ENCODE assay signal across 12 cellular contexts in genomic region chr12:112924986-112925385, GRCh38. TPM values are rescaled to one million over a fixed set of nuclear protein-coding genes. Genes with fewer than 3 reads are reported as not detected.
DNase-seq lines count a peak whose midpoint lies in the region; ATAC-seq, FAIRE-seq and TF ChIP-seq lines count a peak whose summit lies in the region.
"Had no signal": no experiment of that assay in that cellular context is flagged by ENCODE, and none has a peak within 500 bp of the region (broad histone marks: within the 10 kb centered on the region; RNA-seq: fewer than 3 reads in every experiment).

No MANE protein-coding gene starts in this region.

- H2BK120ac ChIP-seq in IMR-90 (ENCODE audit: low read depth, low read length): no peak overlapping the region

- FAIRE-seq in pancreas (lab: Jason Lieb, UNC): no peak

- H3K9ac ChIP-seq in IMR-90 (ENCODE audit: low read depth, low read length): no peak overlapping the region
- H3K9ac ChIP-seq: KMS-11 had no signal

- POLR2A ChIA-PET in IMR-90 (lab: Charles Lee; ENCODE audit: unreplicated experiment): no interaction called here

- dilution Hi-C loops in IMR-90 (cut with HindIII; ENCODE audit: low sequenced_read_pairs, unreplicated experiment): no loop called here

- no peak overlapping the region for H3K14ac ChIP-seq in IMR-90 (replicated peaks; ENCODE audit: low read depth, low read length)

- H3K27me3 ChIP-seq in IMR-90 (ENCODE audit: control insufficient read depth, insufficient read depth, low read length): no peaks in the 10 kb centered on the region
- H3K27me3 ChIP-seq in pancreas: no peaks in the 10 kb centered on the region
- H3K27me3 ChIP-seq in breast epithelium: no peaks in the 10 kb centered on the region
- H3K27me3 ChIP-seq: neutrophil had no signal

- H3K4me2 ChIP-seq in IMR-90 (ENCODE audit: low read depth, low read length): no peak overlapping the region; the same call in 1 of the 2 replicates
- H3K4me2 ChIP-seq: KMS-11 had no signal

- H2BK20ac ChIP-seq in IMR-90 (ENCODE audit: low read depth, low read length): no peak overlapping the region

- H3K4ac ChIP-seq in IMR-90 (ENCODE audit: low read depth, low read length): no peak overlapping the region

- H3K27ac ChIP-seq in IMR-90 (ENCODE audit: insufficient read depth, low read length) (no peak overlapping the region), pancreas (peak overlapping the region in 3 of 4 donors; percentile 7 to 52 (median 38)), breast epithelium (no peak overlapping the region)
- H3K27ac ChIP-seq: KMS-11, neutrophil had no signal

- WGBS in IMR-90 (ENCODE audit: extremely low coverage in 2 of 2, insufficient read length in 1 of 2), 2 experiments: no CpG with 5 or more reads among the region's 7 CpGs
- 8 to 12% methylated on average over 7 of the region's 7 CpGs for WGBS in pancreas, 2 donors

- H3K23ac ChIP-seq in IMR-90 (ENCODE audit: low read depth, low read length): no peak overlapping the region

- H2BK15ac ChIP-seq in IMR-90 (ENCODE audit: low read depth, low read length): no peak overlapping the region

- H3K79me1 ChIP-seq in IMR-90 (ENCODE audit: low read depth in 1 of 2, low read length in 2 of 2): no peaks in the 10 kb centered on the region

- in situ Hi-C loops in IMR-90 (cut with MboI; ENCODE audit: low sequenced_read_pairs): no loop called here
- in situ Hi-C loops in GM13977 (cut with MboI; ENCODE audit: low pct_unique_long_range_greater_than_20kb, low sequenced_read_pairs, unreplicated experiment): no loop called here

- no peak overlapping the region for H2AK9ac ChIP-seq in IMR-90 (replicated peaks; ENCODE audit: low read depth, low read length, poor library complexity)

- DNase-seq in IMR-90: no peak
- DNase-seq in pancreas: no peak
- no peak for DNase-seq in GM13977 (ENCODE audit: low spot score)
- no peak for DNase-seq in RPMI8226
- no peak for DNase-seq in retina
- DNase-seq in breast epithelium (ENCODE audit: low spot score in 2 of 2): no peak
- DNase-seq: activated naive CD4-positive, alpha-beta T cell; T-helper 9 cell had no signal

- H3K4me1 ChIP-seq in IMR-90 (ENCODE audit: control insufficient read depth, insufficient read depth, low read length) (no peaks in the 10 kb centered on the region), pancreas (peaks cover 0 to 10% (median 0%) of the 10 kb centered on the region in 3 donors), breast epithelium (no peaks in the 10 kb centered on the region)

- H3K18ac ChIP-seq in IMR-90 (ENCODE audit: low read depth, low read length): no peak overlapping the region

- peak overlapping the region; percentile 21 for H2AFZ ChIP-seq in IMR-90 (replicated peaks; ENCODE audit: low read length, poor library complexity)

- TF ChIP-seq RAD21 in IMR-90 (IDR thresholded peaks at IDR 0.05; ENCODE audit: low read length): no peak

- TF ChIP-seq POLR2A in IMR-90 (IDR thresholded peaks at IDR 0.05; ENCODE audit: low read depth, low read length) (no peak), breast epithelium (IDR thresholded peaks at IDR 0.05) (no peak)

- H2BK5ac ChIP-seq in IMR-90 (ENCODE audit: low read depth, low read length, poor library complexity, severe bottlenecking): no peak overlapping the region

- BruUV-seq in IMR-90 (replicated peaks; lab: Mats Ljungman, UMichigan): no TSS peak

- no peaks in the 10 kb centered on the region for H4K20me1 ChIP-seq in IMR-90 (ENCODE audit: insufficient read depth, low read length)

- H2AK5ac ChIP-seq in IMR-90 (ENCODE audit: low read depth, low read length): no peak overlapping the region

- H4K91ac ChIP-seq in IMR-90 (ENCODE audit: insufficient read depth, low read depth, low read length): no peak overlapping the region

- no peaks in the 10 kb centered on the region for H3K9me1 ChIP-seq in IMR-90 (ENCODE audit: insufficient read depth, low read length)

- H3K36me3 ChIP-seq in IMR-90 (ENCODE audit: control insufficient read depth, insufficient read depth, low read length): no peaks in the 10 kb centered on the region
- no peaks in the 10 kb centered on the region for H3K36me3 ChIP-seq in pancreas
- H3K36me3 ChIP-seq in breast epithelium: no peaks in the 10 kb centered on the region
- H3K36me3 ChIP-seq: neutrophil had no signal

- H4K5ac ChIP-seq in IMR-90 (ENCODE audit: low read depth, low read length): no peak overlapping the region

- no peaks in the 10 kb centered on the region for H3K9me3 ChIP-seq in IMR-90 (ENCODE audit: control insufficient read depth, insufficient read depth, low read length)
- no peaks in the 10 kb centered on the region for H3K9me3 ChIP-seq in pancreas
- H3K9me3 ChIP-seq in breast epithelium: peaks cover 0 to 7% of the 10 kb centered on the region in 2 donors
- H3K9me3 ChIP-seq: neutrophil had no signal

- no peak overlapping the region for H3K56ac ChIP-seq in IMR-90 (ENCODE audit: extremely low read depth, insufficient read depth, low read length)

- H3K4me3 ChIP-seq in IMR-90 (ENCODE audit: insufficient read depth, low read depth, low read length) (no peak overlapping the region), pancreas (peak overlapping the region in 1 of 4 donors; percentile 4), breast epithelium (no peak overlapping the region)

- TF ChIP-seq CTCF in IMR-90 (conservative IDR thresholded peaks at IDR 0.05; ENCODE audit: low read depth, low read length) (no peak), pancreas (IDR thresholded peaks at IDR 0.05) (no peak), GM13977 (IDR thresholded peaks at IDR 0.05; ENCODE audit: extremely low read depth, insufficient read depth, missing control alignments) (no peak), breast epithelium (IDR thresholded peaks at IDR 0.05) (no peak)

- ATAC-seq in GM18909 (IDR thresholded peaks at IDR 0.05; ENCODE audit: poor library complexity, unreplicated experiment): peak; percentile 79
- peak; percentile 69 for ATAC-seq in GM21737 (IDR thresholded peaks at IDR 0.05; ENCODE audit: unreplicated experiment)
- no peak for ATAC-seq in IMR-90 (ENCODE audit: low read depth)
- ATAC-seq in pancreas: peak; percentile 38 to 74 (median 70)

- intact Hi-C loops in IMR-90 (cut with micrococcal nuclease): no loop called here
- intact Hi-C loops in pancreas (cut with DNase I): no loop called here
- intact Hi-C loops in breast epithelium (cut with DNase I; ENCODE audit: low total_unique reads): no loop called here

- H4K8ac ChIP-seq in IMR-90 (ENCODE audit: low read depth in 2 of 2, low read length in 2 of 2): no peak overlapping the region

- CTCF ChIA-PET in IMR-90 (lab: Yijun Ruan, JAX): no interaction called here

TF ChIP-seq in IMR-90, 13 proteins besides CTCF, POLR2A, EP300 and RAD21:
- no peak for TF ChIP-seq MAFK (IDR thresholded peaks at IDR 0.05; ENCODE audit: low read depth, low read length)
- TF ChIP-seq SMC3 (IDR thresholded peaks at IDR 0.05; ENCODE audit: low read depth, low read length): no peak
- no peak for TF ChIP-seq CHD1 (IDR thresholded peaks at IDR 0.05; ENCODE audit: low read depth, low read length)
- no peak for TF ChIP-seq ELK1 (IDR thresholded peaks at IDR 0.05; ENCODE audit: borderline replicate concordance, low read depth, low read length)
- TF ChIP-seq BHLHE40 (IDR thresholded peaks at IDR 0.05; ENCODE audit: low read depth, low read length): no peak
- no peak for TF ChIP-seq MXI1 (IDR thresholded peaks at IDR 0.05; ENCODE audit: borderline replicate concordance, low read depth, low read length)
- TF ChIP-seq FOS (IDR thresholded peaks at IDR 0.05; ENCODE audit: low read depth, low read length): no peak
- no peak for TF ChIP-seq USF2 (IDR thresholded peaks at IDR 0.05; ENCODE audit: low read depth, low read length)
- no peak for TF ChIP-seq MAZ (IDR thresholded peaks at IDR 0.05; ENCODE audit: borderline replicate concordance, low read depth, low read length)
- TF ChIP-seq CEBPB (IDR thresholded peaks at IDR 0.05; ENCODE audit: low read depth, low read length): no peak
TF ChIP-seq in IMR-90: peak in this region for 0.

RNA-seq across cellular contexts. Expression of gene OAS3, which starts 13.3 kb away (rescaled TPM):
- total RNA-seq in IMR-90 (2012; rRNA removed): 4.1 and 4.4 TPM in 2 replicates
- polyA plus RNA-seq in IMR-90 (2012; rRNA removed): 6.9 and 7.8 TPM in 2 replicates
- 3.8 and 4.8 TPM in 2 replicates for polyA plus RNA-seq in IMR-90 (2012; cell fraction: cytosol; rRNA removed)
- polyA plus RNA-seq in IMR-90 (2012; cell fraction: nucleus; rRNA removed; ENCODE audit: low replicate concordance): 8.1 and 9.3 TPM in 2 replicates
- total RNA-seq in pancreas: 1 to 10 TPM; 2.6 to 8.8 (median 4.6) TPM
- polyA plus RNA-seq in pancreas: 1 to 10 TPM; 1.7 to 2.3 TPM
- total RNA-seq in breast epithelium: 10 to 100 TPM in 1 of 3 donors, 1 to 10 TPM in 2; 5.2 to 15.1 (median 5.9) TPM

RNA-seq across cellular contexts. Expression of gene OAS1, which starts 18.2 kb away (rescaled TPM):
- not detected in 2 replicates for total RNA-seq in IMR-90 (2012; rRNA removed)
- not detected in 2 replicates for polyA plus RNA-seq in IMR-90 (2012; rRNA removed)
- 0.11 TPM in 1 of 2 replicates, not detected in the other for polyA plus RNA-seq in IMR-90 (2012; cell fraction: cytosol; rRNA removed)
- 0.03 TPM in 1 of 2 replicates, not detected in the other for polyA plus RNA-seq in IMR-90 (2012; cell fraction: nucleus; rRNA removed; ENCODE audit: low replicate concordance)
- total RNA-seq in pancreas: 10 to 100 TPM in 1 of 6 donors, 1 to 10 TPM in 4, under 1 TPM in 1; 0.91 to 10.9 (median 3.0) TPM
- 1 to 10 TPM; 3.0 to 4.0 TPM for polyA plus RNA-seq in pancreas
- 10 to 100 TPM; 21.4 to 39.4 (median 23.3) TPM for total RNA-seq in breast epithelium

RNA-seq across cellular contexts. Expression of gene OAS2, which starts 53.3 kb away (rescaled TPM):
- total RNA-seq in IMR-90 (2012; rRNA removed) (under 0.01 TPM in 1 of 2 replicates, not detected in the other), pancreas (1 to 10 TPM in 5 of 6 donors, under 1 TPM in 1; 0.79 to 3.9 (median 1.4) TPM), breast epithelium (1 to 10 TPM; 6.2 to 9.5 (median 7.9) TPM)
- polyA plus RNA-seq in IMR-90 (2012; rRNA removed) (not detected in 2 replicates), pancreas (under 1 TPM; 0.84 to 0.94 TPM)
- polyA plus RNA-seq in IMR-90 (2012; cell fraction: cytosol; rRNA removed): not detected in 2 replicates
- 0.07 TPM in 1 of 2 replicates, not detected in the other for polyA plus RNA-seq in IMR-90 (2012; cell fraction: nucleus; rRNA removed; ENCODE audit: low replicate concordance)

Comparison
In these comparisons a context has a peak if more than half of its experiments do, and no peak if none do; other contexts are left out.
1. H3K27ac ChIP-seq: peak in pancreas (3 of 4); none in IMR-90 (single experiment) and breast epithelium (0 of 2).